Comparison of ENCODE assay signal across 10 cellular contexts in genomic region chr3:134363381-134363755, GRCh38. TPM values are rescaled to one million over a fixed set of nuclear protein-coding genes. Genes with fewer than 3 reads are reported as not detected.
DNase-seq lines count a peak whose midpoint lies in the region; ATAC-seq, FAIRE-seq and TF ChIP-seq lines count a peak whose summit lies in the region.
"Had no signal": no experiment of that assay in that cellular context is flagged by ENCODE, and none has a peak within 500 bp of the region (broad histone marks: within the 10 kb centered on the region; RNA-seq: fewer than 3 reads in every experiment).

No MANE protein-coding gene starts in this region.

- POLR2A ChIA-PET in HepG2 (lab: Yijun Ruan, JAX): interaction anchor here (1.4 to 14.6 kb wide), 5 partner anchors 9 to 122 kb away, joined by 3 to 140 read pairs (median 9); partner anchors contain the start of genes AMOTL2, ANAPC13 and CEP63
- POLR2A ChIA-PET in naive thymus-derived CD4-positive, alpha-beta T cell (lab: Charles Lee): no interaction called here

- peak overlapping the region in 2 of 9 donors; percentile 56 to 78 for H3K27ac Mint-ChIP-seq in naive thymus-derived CD4-positive, alpha-beta T cell
- H3K27ac Mint-ChIP-seq in T-helper 2 cell treated with Interferon-gamma antibody and Interleukin-4, amounts not matched to agents 5 μg/mL and 100 μg/mL, for 36 hours: no peak overlapping the region

- H3K4me1 ChIP-seq in liver (ENCODE audit: control insufficient read depth in 4 of 4, insufficient read depth in 4 of 4, low read length in 3 of 4): peaks cover 5 to 39% (median 32%) of the 10 kb centered on the region in 4 donors
- peaks cover 44% of the 10 kb centered on the region for H3K4me1 ChIP-seq in HepG2 (ENCODE audit: insufficient read depth, low read length)
- H3K4me1 ChIP-seq in duodenal mucosa (ENCODE audit: control insufficient read depth in 1 of 2, insufficient read depth in 2 of 2, low read length in 2 of 2): peaks cover 34 to 45% of the 10 kb centered on the region in 2 donors
- peaks cover 19 to 21% of the 10 kb centered on the region in 2 donors for H3K4me1 ChIP-seq in naive thymus-derived CD4-positive, alpha-beta T cell (ENCODE audit: control insufficient read depth in 2 of 2, insufficient read depth in 2 of 2, low read length in 2 of 2)

- CTCF ChIA-PET in HepG2 (lab: Yijun Ruan, JAX; ENCODE audit: low intra/inter-chr PET ratio, low total read pairs): no interaction called here
- CTCF ChIA-PET in naive thymus-derived CD4-positive, alpha-beta T cell (lab: Charles Lee): interaction anchor here (1.1 kb wide), 1 partner anchor 111 kb away, joined by 3 read pairs; no protein-coding TSS in a partner anchor

- H3K4me3 ChIP-seq in liver (ENCODE audit: low read depth in 1 of 3, low read length in 3 of 3) (no peak overlapping the region), HepG2 (replicated peaks in 1 of 3; ENCODE audit: insufficient read depth in 1 of 3, low read depth in 2 of 3, low read length in 3 of 3) (no peak overlapping the region), duodenal mucosa (ENCODE audit: low read depth in 1 of 2, low read length in 2 of 2) (peak overlapping the region in 1 of 2 donors; percentile 49)
- peak overlapping the region; percentile 55 for H3K4me3 ChIP-seq in naive thymus-derived CD4-positive, alpha-beta T cell (ENCODE audit: low read length)

- H4K20me1 ChIP-seq in HepG2 (ENCODE audit: insufficient read depth, low read length): peaks cover 11% of the 10 kb centered on the region; the same call in 1 of the 2 replicates

- no peak for ATAC-seq in HepG2
- no peak for ATAC-seq in naive thymus-derived CD4-positive, alpha-beta T cell

- DNase-seq in HepG2 (ENCODE audit: low spot score) (no peak), NCI-H524 (lab: John Stamatoyannopoulos, UW) (no peak), HK-2 (ENCODE audit: unreplicated experiment) (no peak), NOMO-1 treated with dmso at 0.1 percent for 144 hours (lab: John Stamatoyannopoulos, UW; ENCODE audit: unreplicated experiment) (no peak)
- no peak for DNase-seq in naive thymus-derived CD4-positive, alpha-beta T cell
- DNase-seq in T-helper 2 cell treated with Interferon-gamma antibody and Interleukin-4, amounts not matched to agents 5 μg/mL and 100 μg/mL, for 36 hours (ENCODE audit: low spot score): no peak
- DNase-seq: MV-4-11; stimulated activated CD4-positive, alpha-beta T cell treated with anti-CD3 and anti-CD28 coated beads, Interleukin-2, amount 100 ng/mL, for 24 hours had no signal

- H3K4me3 Mint-ChIP-seq in naive thymus-derived CD4-positive, alpha-beta T cell: peak overlapping the region; percentile 17 to 91 (median 79)
- no peak overlapping the region for H3K4me3 Mint-ChIP-seq in T-helper 2 cell treated with Interferon-gamma antibody and Interleukin-4, amounts not matched to agents 5 μg/mL and 100 μg/mL, for 36 hours

- intact Hi-C loops in HepG2 (cut with micrococcal nuclease; ENCODE audit: unreplicated experiment): no loop called here
- intact Hi-C loops in naive thymus-derived CD4-positive, alpha-beta T cell (cut with micrococcal nuclease): no loop called here

- H3K9me3 ChIP-seq in liver (ENCODE audit: control insufficient read depth in 4 of 4, low read length in 3 of 4): no peaks in the 10 kb centered on the region
- H3K9me3 ChIP-seq in HepG2 (ENCODE audit: low read length): no peaks in the 10 kb centered on the region
- no peaks in the 10 kb centered on the region for H3K9me3 ChIP-seq in duodenal mucosa (ENCODE audit: control insufficient read depth in 1 of 2, low read length in 2 of 2)
- H3K9me3 ChIP-seq in naive thymus-derived CD4-positive, alpha-beta T cell (ENCODE audit: control insufficient read depth in 2 of 3, low read length in 3 of 3): no peaks in the 10 kb centered on the region

- no peak overlapping the region for H2AFZ ChIP-seq in HepG2 (ENCODE audit: low read length)

- no peaks in the 10 kb centered on the region for H3K36me3 Mint-ChIP-seq in naive thymus-derived CD4-positive, alpha-beta T cell
- no peaks in the 10 kb centered on the region for H3K36me3 Mint-ChIP-seq in T-helper 2 cell treated with Interferon-gamma antibody and Interleukin-4, amounts not matched to agents 5 μg/mL and 100 μg/mL, for 36 hours (ENCODE audit: low read depth)

- peaks cover 0 to 28% (median 0%) of the 10 kb centered on the region in 5 donors for H3K27me3 Mint-ChIP-seq in naive thymus-derived CD4-positive, alpha-beta T cell
- peaks cover 22% of the 10 kb centered on the region for H3K27me3 Mint-ChIP-seq in T-helper 2 cell treated with Interferon-gamma antibody and Interleukin-4, amounts not matched to agents 5 μg/mL and 100 μg/mL, for 36 hours (ENCODE audit: low read depth)

- in situ Hi-C loops in HepG2 (cut with HindIII; ENCODE audit: extremely low pct_ligation_motif_present, low pct_unique_long_range_greater_than_20kb): no loop called here

- H3K27me3 ChIP-seq in liver (ENCODE audit: control insufficient read depth in 4 of 4, insufficient read depth in 4 of 4, low read length in 3 of 4) (no peaks in the 10 kb centered on the region), HepG2 (ENCODE audit: control insufficient read depth in 1 of 2, insufficient read depth in 2 of 2, low read length in 2 of 2) (no peaks in the 10 kb centered on the region), duodenal mucosa (ENCODE audit: control insufficient read depth in 1 of 2, insufficient read depth in 2 of 2, low read length in 2 of 2) (no peaks in the 10 kb centered on the region)
- H3K27me3 ChIP-seq in naive thymus-derived CD4-positive, alpha-beta T cell (ENCODE audit: control insufficient read depth in 2 of 2, insufficient read depth in 2 of 2, low read length in 2 of 2): no peaks in the 10 kb centered on the region

- TF ChIP-seq CTCF in liver (IDR thresholded peaks at IDR 0.05; ENCODE audit: low read depth, low read length, missing input control) (no peak), HepG2 (CRISPR knock-in tag; IDR thresholded peaks at IDR 0.05) (no peak)

- H3K9ac ChIP-seq in liver (ENCODE audit: low read depth in 1 of 2, low read length in 2 of 2) (no peak overlapping the region), HepG2 (ENCODE audit: insufficient read depth, low read depth, low read length) (no peak overlapping the region), duodenal mucosa (ENCODE audit: low read depth in 1 of 2, low read length in 2 of 2) (peak overlapping the region; percentile 5 to 59)

- no peak for TF ChIP-seq POLR2A in HepG2 (IDR thresholded peaks at IDR 0.05; ENCODE audit: insufficient read depth in 1 of 2, low read depth in 2 of 2, low read length in 2 of 2)

- FAIRE-seq in HepG2 (lab: Jason Lieb, UNC): no peak

- H3K36me3 ChIP-seq in liver (ENCODE audit: control insufficient read depth in 4 of 4, insufficient read depth in 3 of 4, low read depth in 1 of 4, low read length in 3 of 4): peaks cover 20 to 70% (median 38%) of the 10 kb centered on the region in 4 donors
- peaks cover 60 to 91% of the 10 kb centered on the region in 2 experiments for H3K36me3 ChIP-seq in HepG2 (replicated peaks in 1 of 2; ENCODE audit: control insufficient read depth in 1 of 2, insufficient read depth in 2 of 2, low read length in 2 of 2)
- peaks cover 38 to 79% of the 10 kb centered on the region in 2 donors for H3K36me3 ChIP-seq in duodenal mucosa (ENCODE audit: control insufficient read depth in 1 of 2, insufficient read depth in 2 of 2, low read length in 2 of 2)
- H3K36me3 ChIP-seq in naive thymus-derived CD4-positive, alpha-beta T cell (ENCODE audit: control insufficient read depth in 2 of 3, insufficient read depth in 3 of 3, low read length in 3 of 3): no peaks in the 10 kb centered on the region

- TF ChIP-seq EP300 in HepG2 (IDR thresholded peaks at IDR 0.05; ENCODE audit: low read depth in 2 of 2, low read length in 2 of 2) (no peak), HepG2 (CRISPR knock-in tag; IDR thresholded peaks at IDR 0.05; ENCODE audit: borderline replicate concordance) (no peak)

- H3K4me2 ChIP-seq in HepG2 (ENCODE audit: low read depth, low read length): no peak overlapping the region

- H3K79me2 ChIP-seq in HepG2 (ENCODE audit: insufficient read depth, low read length): no peaks in the 10 kb centered on the region

- H3K4me1 Mint-ChIP-seq in naive thymus-derived CD4-positive, alpha-beta T cell: peaks cover 13 to 33% (median 27%) of the 10 kb centered on the region in 7 donors
- H3K4me1 Mint-ChIP-seq in T-helper 2 cell treated with Interferon-gamma antibody and Interleukin-4, amounts not matched to agents 5 μg/mL and 100 μg/mL, for 36 hours (ENCODE audit: low read depth): peaks cover 12% of the 10 kb centered on the region

- WGBS in liver: 79% methylated on average over 3 of the region's 3 CpGs
- WGBS in HepG2 (ENCODE audit: low lambda C conversion rate): 85% methylated on average over 2 of the region's 3 CpGs

- no peaks in the 10 kb centered on the region for H3K9me3 Mint-ChIP-seq in naive thymus-derived CD4-positive, alpha-beta T cell
- H3K9me3 Mint-ChIP-seq in T-helper 2 cell treated with Interferon-gamma antibody and Interleukin-4, amounts not matched to agents 5 μg/mL and 100 μg/mL, for 36 hours: no peaks in the 10 kb centered on the region

- no peak for TF ChIP-seq RAD21 in liver (IDR thresholded peaks at IDR 0.05)
- TF ChIP-seq RAD21 in HepG2 (CRISPR knock-in tag; IDR thresholded peaks at IDR 0.05): no peak

- H3K27ac ChIP-seq in liver (ENCODE audit: low read depth in 1 of 2, low read length in 2 of 2): peak overlapping the region; percentile 53 to 68
- H3K27ac ChIP-seq in HepG2 (ENCODE audit: extremely low read length, insufficient read depth, low read length): no peak overlapping the region
- H3K27ac ChIP-seq in duodenal mucosa (ENCODE audit: low read depth, low read length): peak overlapping the region; percentile 64
- no peak overlapping the region for H3K27ac ChIP-seq in naive thymus-derived CD4-positive, alpha-beta T cell (ENCODE audit: low read depth, low read length)

- no TSS peak for BruUV-seq in HepG2 (replicated peaks; lab: Mats Ljungman, UMichigan)

RNA-seq across cellular contexts. Expression of gene AMOTL2, which starts 10.9 kb away (rescaled TPM):
- 10 to 100 TPM in 1 of 2 donors, 1 to 10 TPM in 1; 5.0 to 16.7 TPM for total RNA-seq in liver
- polyA plus RNA-seq in liver: 10 to 100 TPM in 1 of 2 donors, 1 to 10 TPM in 1; 4.2 to 13.8 TPM
- 11.5 and 17.3 TPM in 2 replicates for total RNA-seq in HepG2 (2016; rRNA removed; fragmentation: Illumina TruSeq; extraction: Trizol)
- 1.3 and 1.8 TPM in 2 replicates for total RNA-seq in HepG2 (2016; cell fraction: cytosol; rRNA removed; fragmentation: Illumina TruSeq; extraction: Trizol; ENCODE audit: low read depth)
- total RNA-seq in HepG2 (2016; cell fraction: insoluble cytoplasmic fraction; rRNA removed; fragmentation: Illumina TruSeq; extraction: Trizol): 10.0 and 18.3 TPM in 2 replicates
- total RNA-seq in HepG2 (2016; cell fraction: membrane; rRNA removed; fragmentation: Illumina TruSeq; extraction: Trizol): 5.3 and 5.6 TPM in 2 replicates
- total RNA-seq in HepG2 (2016; cell fraction: nucleus; rRNA removed; fragmentation: Illumina TruSeq; extraction: Trizol): 25.6 and 30.4 TPM in 2 replicates
- 14.0 and 18.5 TPM in 2 replicates for polyA plus RNA-seq in HepG2 (2011; rRNA removed)
- 7.7 and 10.7 TPM in 2 replicates for polyA plus RNA-seq in HepG2 (2011; cell fraction: cytosol; rRNA removed)
- 39.3 and 76.1 TPM in 2 replicates for polyA plus RNA-seq in HepG2 (2011; cell fraction: nucleus; rRNA removed)
- polyA plus RNA-seq in HepG2 (2012): 5.4 and 7.4 TPM in 2 replicates
- 0.38 and 0.55 TPM in 2 replicates for polyA plus RNA-seq in HepG2 (2016; cell fraction: cytosol; fragmentation: Illumina TruSeq; extraction: Trizol; ENCODE audit: low read depth)
- 8.6 and 12.7 TPM in 2 replicates for polyA plus RNA-seq in HepG2 (2016; cell fraction: insoluble cytoplasmic fraction; fragmentation: Illumina TruSeq; extraction: Trizol; ENCODE audit: low read depth)
- polyA plus RNA-seq in HepG2 (2016; cell fraction: membrane; fragmentation: Illumina TruSeq; extraction: Trizol; ENCODE audit: low read depth): 1.5 and 1.7 TPM in 2 replicates
- 19.3 and 21.2 TPM in 2 replicates for polyA plus RNA-seq in HepG2 (2016; cell fraction: nucleus; fragmentation: Illumina TruSeq; extraction: Trizol; ENCODE audit: insufficient read depth, low read depth)
- polyA minus RNA-seq in HepG2 (2011; rRNA and poly(A)+ RNA removed; ENCODE audit: low replicate concordance): 47.5 and 50.2 TPM in 2 replicates
- polyA minus RNA-seq in HepG2 (2011; cell fraction: cytosol; rRNA and poly(A)+ RNA removed): 12.3 and 13.8 TPM in 2 replicates
- 44.1 and 53.9 TPM in 2 replicates for polyA minus RNA-seq in HepG2 (2011; cell fraction: nucleus; rRNA and poly(A)+ RNA removed)
- not detected for total RNA-seq in naive thymus-derived CD4-positive, alpha-beta T cell
- polyA plus RNA-seq in naive thymus-derived CD4-positive, alpha-beta T cell: under 1 TPM in 1 of 2 donors, not detected in 1; 0.10 TPM

Comparison
In these comparisons a context has a peak if more than half of its experiments do, and no peak if none do; other contexts are left out.
1. H3K27ac ChIP-seq: peak in liver (2 of 2) and duodenal mucosa (single experiment); none in HepG2 (single experiment) and naive thymus-derived CD4-positive, alpha-beta T cell (single experiment).
2. H3K9ac ChIP-seq: peak in duodenal mucosa (2 of 2); none in liver (0 of 2) and HepG2 (single experiment).